ENCODE assay signal across 12 cellular contexts in the genomic region with DNA sequence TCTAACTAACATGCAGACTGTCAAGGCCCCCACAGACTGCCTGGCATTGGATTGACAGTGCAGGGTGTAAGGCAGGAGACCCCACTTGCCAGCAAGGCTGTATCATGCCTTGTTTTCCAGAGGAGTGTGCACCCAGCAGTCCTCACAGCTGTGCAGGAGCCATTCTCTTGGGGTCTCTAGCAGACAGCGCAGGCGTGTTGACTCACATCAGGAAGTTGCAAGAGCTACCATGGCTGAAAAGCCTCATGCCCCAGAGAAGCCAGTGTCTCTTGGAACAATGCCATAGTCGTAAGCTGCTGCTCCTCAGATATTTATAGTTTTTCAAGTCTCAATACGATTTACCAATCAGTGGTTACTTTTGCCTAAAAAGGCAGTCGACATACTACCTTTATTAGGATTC.
DNase-seq lines count a peak whose midpoint lies in the region; ATAC-seq and TF ChIP-seq lines count a peak whose summit lies in the region.
"Had no signal": no experiment of that assay in that cellular context is flagged by ENCODE, and none has a peak within 500 bp of the region (broad histone marks: within the 10 kb centered on the region; RNA-seq: fewer than 3 reads in every experiment).

No MANE protein-coding gene starts in this region.

- no peak overlapping the region for H3K4me3 ChIP-seq in OCI-LY7 (ENCODE audit: low read depth, low read length, poor library complexity, severe bottlenecking)

- DNase-seq in DMS153 treated with DMSO at 0.1 percent for 48 hours (lab: John Stamatoyannopoulos, UW; ENCODE audit: unreplicated experiment) (peak; percentile 6), DMS153 (lab: John Stamatoyannopoulos, UW) (no peak), RPMI7951 (ENCODE audit: low read depth) (peak; percentile 81), glomerular endothelial cell (ENCODE audit: extremely low read depth, low read depth, low spot score) (peak; percentile 51), stromal cell of bone marrow (ENCODE audit: low read depth) (peak; percentile 25), OCI-LY7 (ENCODE audit: low spot score) (no peak)
- DNase-seq: effector memory CD4-positive, alpha-beta T cell; natural killer cell; NCI-H1436; stimulated activated naive CD4-positive, alpha-beta T cell treated with Interleukin-2 at 50 U/mL for 16 hours had no signal

- intact Hi-C loops in OCI-LY7 (cut with micrococcal nuclease; ENCODE audit: unreplicated experiment) = no loop called here

- H3K9me3 ChIP-seq in OCI-LY7 (ENCODE audit: low read length) = no peaks in the 10 kb centered on the region

- CTCF ChIA-PET in OCI-LY7 (lab: Charles Lee; ENCODE audit: unreplicated experiment) = no interaction called here

- H3K9me2 ChIP-seq in OCI-LY7 (ENCODE audit: insufficient read depth, low read length) = no peaks in the 10 kb centered on the region

- H3K4me1 ChIP-seq in OCI-LY7 (ENCODE audit: insufficient read depth, low read length, poor library complexity, severe bottlenecking) = no peaks in the 10 kb centered on the region

- ATAC-seq in HG03457 (IDR thresholded peaks at IDR 0.05; ENCODE audit: unreplicated experiment) (no peak), GM18867 (IDR thresholded peaks at IDR 0.05; ENCODE audit: unreplicated experiment) (no peak)
- ATAC-seq: natural killer cell had no signal

- no peaks in the 10 kb centered on the region for H3K79me2 ChIP-seq in OCI-LY7 (ENCODE audit: insufficient read depth, low read depth, low read length)

- no peaks in the 10 kb centered on the region for H4K20me1 ChIP-seq in OCI-LY7 (ENCODE audit: insufficient read depth, low read length)

- H3K36me3 ChIP-seq in OCI-LY7 (ENCODE audit: insufficient read depth, low read length) = no peaks in the 10 kb centered on the region

- H3K27ac ChIP-seq in OCI-LY7 (ENCODE audit: low read depth, low read length, poor library complexity, severe bottlenecking) = no peak overlapping the region

- BruUV-seq in OCI-LY7 (replicated peaks; lab: Mats Ljungman, UMichigan) = no TSS peak

- POLR2A ChIA-PET in OCI-LY7 (lab: Charles Lee) = no interaction called here

- no peak overlapping the region for H2AFZ ChIP-seq in OCI-LY7 (ENCODE audit: low read length)

- H3K4me2 ChIP-seq in OCI-LY7 (ENCODE audit: low read length) = no peak overlapping the region

- no peak for TF ChIP-seq CTCF in OCI-LY7 (conservative IDR thresholded peaks at IDR 0.05; ENCODE audit: low read length)

Comparison
In these comparisons a context has a peak if more than half of its experiments do, and no peak if none do; other contexts are left out.
1. DNase-seq: peak in DMS153 treated with DMSO at 0.1 percent for 48 hours (single experiment), RPMI7951 (single experiment), glomerular endothelial cell (single experiment) and stromal cell of bone marrow (single experiment); none in DMS153 (single experiment) and OCI-LY7 (single experiment).